26 cellular contexts compared by ENCODE assay signal in genomic region chr13:105231579-105231978, GRCh38.
"Had no signal": no experiment of that assay in that cellular context is flagged by ENCODE, and none has a peak within 500 bp of the region (broad histone marks: within the 10 kb centered on the region; RNA-seq: fewer than 3 reads in every experiment).

No MANE protein-coding gene starts in this region.

- ATAC-seq: left lung; lower lobe of right lung; naive thymus-derived CD4-positive, alpha-beta T cell; natural killer cell treated with Interleukin-12 subunit alpha and Interleukin-12 subunit beta and Interleukin-15 and Interleukin-18, amount 100 ng/mL, for 72 hours; right lobe of liver; stimulated activated memory B cell treated with anti-CD40 and anti-IgM and Interleukin-4, amounts not matched to agents 10 μg/mL and 1 μg/mL and 100 μg/mL, for 72 hours; stimulated activated naive CD8-positive, alpha-beta T cell treated with anti-CD3 and anti-CD28 coated beads, Interleukin-15, amount 100 ng/mL, for 72 hours had no signal

- FAIRE-seq: keratinocyte had no signal

- H3K4me1 ChIP-seq: left lung, lower lobe of right lung, right atrium auricular region, right lobe of liver, testis, thyroid gland, upper lobe of left lung, vagina had no signal

- H3K9me3 ChIP-seq: left lung, lower lobe of right lung, mucosa of descending colon, ovary, right atrium auricular region, right lobe of liver, testis, thyroid gland, transverse colon, upper lobe of left lung, vagina had no signal

- DNase-seq: left colon; left lung; lower lobe of right lung; mammary epithelial cell; mesendoderm; mucosa of descending colon; naive thymus-derived CD4-positive, alpha-beta T cell; ovary; right lobe of liver; stimulated activated CD4-positive, alpha-beta T cell treated with anti-CD3 and anti-CD28 coated beads, Interleukin-1b, Interleukin-23, amount 100 ng/mL, for 48 hours; stimulated activated CD4-positive, alpha-beta T cell treated with anti-CD3 and anti-CD28 coated beads, Interleukin-2, amount 100 ng/mL, for 48 hours; stimulated activated CD4-positive, alpha-beta T cell treated with anti-CD3 and anti-CD28 coated beads, Interleukin-4, amount 100 ng/mL, for 4 hours; stimulated activated CD8-positive, alpha-beta memory T cell treated with anti-CD3 and anti-CD28 coated beads, Interleukin-4, amount 100 ng/mL, for 48 hours; stimulated activated naive CD4-positive, alpha-beta T cell treated with Interleukin-2 at 50 U/mL for 16 hours; stimulated activated naive CD8-positive, alpha-beta T cell treated with anti-CD3 and anti-CD28 coated beads, Interleukin-15, amount 100 ng/mL, for 72 hours; testis; thyroid gland; transverse colon; upper lobe of left lung had no signal

- H3K79me2 ChIP-seq: hepatocyte had no signal

- H3K36me3 ChIP-seq: left lung, lower lobe of right lung, ovary, right atrium auricular region, right lobe of liver, thyroid gland, transverse colon, upper lobe of left lung, vagina had no signal

- H3K27ac ChIP-seq: hepatocyte, left lung, lower lobe of right lung, ovary, right atrium auricular region, right lobe of liver, testis, thyroid gland, transverse colon, upper lobe of left lung, vagina had no signal

- H2AFZ ChIP-seq: hepatocyte had no signal

- H3K27me3 ChIP-seq: hepatocyte, left lung, ovary, right atrium auricular region, right lobe of liver, testis, thyroid gland, transverse colon, upper lobe of left lung, vagina had no signal

- H3K4me3 ChIP-seq: hepatocyte, left lung, lower lobe of right lung, mucosa of descending colon, ovary, right atrium auricular region, right lobe of liver, smooth muscle cell, testis, thyroid gland, transverse colon, upper lobe of left lung, vagina had no signal
